21 cellular contexts compared by ENCODE assay signal in the genomic region with DNA sequence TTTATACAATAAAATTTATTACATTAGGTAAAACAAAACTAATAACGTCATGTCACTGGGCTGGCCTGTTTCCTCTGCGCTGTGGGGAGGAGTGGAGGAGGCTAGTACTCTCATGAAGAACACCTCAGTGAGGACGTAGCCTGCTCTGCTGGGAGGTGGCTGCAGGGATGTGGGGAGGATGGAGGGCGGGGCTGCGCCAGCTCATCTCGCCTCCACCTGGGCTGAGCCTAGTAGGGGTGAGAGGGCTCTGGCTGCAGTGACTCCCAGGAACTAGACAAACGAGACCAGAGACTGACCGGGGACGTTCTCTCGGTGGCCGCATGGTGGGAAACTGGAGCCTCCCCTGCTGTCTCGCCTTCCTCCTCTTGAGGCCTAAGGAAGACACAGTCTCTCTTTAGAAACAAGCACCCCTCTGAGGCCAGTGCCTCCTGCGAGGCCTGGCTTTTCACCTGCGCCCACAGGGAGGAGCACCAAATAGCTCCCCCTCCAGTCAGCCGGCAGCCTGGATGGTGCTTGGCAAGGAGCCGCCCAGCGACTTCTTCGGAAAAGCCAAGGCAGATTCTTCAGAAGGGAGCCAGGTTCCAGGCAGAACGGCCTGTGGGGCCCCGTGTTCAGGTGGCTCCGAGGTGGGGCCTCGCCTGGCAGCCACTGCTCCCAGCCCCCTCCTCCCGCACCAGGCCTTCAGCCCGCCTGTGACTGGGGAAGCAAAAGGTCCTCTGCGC.
A peak's percentile ranks its signal among the peaks of the same experiment; 100 is the strongest.
DNase-seq lines count a peak whose midpoint lies in the region; ATAC-seq and TF ChIP-seq lines count a peak whose summit lies in the region.
"Had no signal": no experiment of that assay in that cellular context is flagged by ENCODE, and none has a peak within 500 bp of the region (broad histone marks: within the 10 kb centered on the region; RNA-seq: fewer than 3 reads in every experiment).

No MANE protein-coding gene starts in this region.

- POLR2A ChIA-PET in SK-N-SH (lab: Yijun Ruan, JAX) (no interaction called here), RWPE1 (lab: Yijun Ruan, JAX; ENCODE audit: low non-redundant PET) (no interaction called here)

- CTCF ChIA-PET in SK-N-SH (lab: Yijun Ruan, JAX) (interaction anchor here (1.4 to 2.5 kb wide), 2 partner anchors 33 to 95 kb away, joined by 5 to 71 read pairs; no protein-coding TSS in a partner anchor), RWPE1 (lab: Yijun Ruan, JAX) (interaction anchor here (0.7 kb wide), 1 partner anchor 8 kb away, joined by 3 read pairs; no protein-coding TSS in a partner anchor)

- no peak overlapping the region for H2AFZ ChIP-seq in SK-N-SH (ENCODE audit: low read depth)

- H3K9me3 ChIP-seq in SK-N-SH (no peaks in the 10 kb centered on the region), sigmoid colon (no peaks in the 10 kb centered on the region)
- H3K9me3 ChIP-seq: SJCRH30 had no signal

- TF ChIP-seq CTCF in SK-N-SH (IDR thresholded peaks at IDR 0.05) (no peak), RWPE1 (conservative IDR thresholded peaks at IDR 0.05; ENCODE audit: low read depth) (no peak), epithelial cell of esophagus (IDR thresholded peaks at IDR 0.05; ENCODE audit: insufficient read depth, low read depth, low read length, missing control alignments) (no peak), sigmoid colon (IDR thresholded peaks at IDR 0.05) (no peak)

- TF ChIP-seq EP300 in SK-N-SH (IDR thresholded peaks at IDR 0.05; ENCODE audit: borderline replicate concordance in 1 of 2, low read depth in 1 of 2, low read length in 1 of 2) (no peak), sigmoid colon (IDR thresholded peaks at IDR 0.05) (no peak)

- H4K20me1 ChIP-seq in SK-N-SH (ENCODE audit: insufficient read depth), result no peaks in the 10 kb centered on the region

- no peak overlapping the region for H3K4me2 ChIP-seq in SK-N-SH
- H3K4me2 ChIP-seq: smooth muscle cell had no signal

- no peak overlapping the region for H3K9ac ChIP-seq in SK-N-SH

- ATAC-seq in SK-N-SH treated with all-trans-retinoic acid at 6 μM for 48 hours (no peak), left lobe of liver (no peak)
- ATAC-seq: left colon; stimulated activated naive B cell treated with anti-CD40 and anti-IgM and Interleukin-4, amounts not matched to agents 10 μg/mL and 1 μg/mL and 100 μg/mL, for 72 hours had no signal

- no peaks in the 10 kb centered on the region for H3K27me3 ChIP-seq in SK-N-SH (ENCODE audit: insufficient read depth)
- H3K27me3 ChIP-seq in sigmoid colon, result no peaks in the 10 kb centered on the region
- H3K27me3 ChIP-seq: SJCRH30 had no signal

- intact Hi-C loops in sigmoid colon (cut with DNase I), result loop anchor here (10.0 kb wide), 1 partner anchor 252 kb away; no protein-coding TSS in a partner anchor

- TF ChIP-seq RAD21 in SK-N-SH (IDR thresholded peaks at IDR 0.05; ENCODE audit: low read length), result no peak

- DNase-seq in SK-N-SH, result no peak
- DNase-seq in RWPE1 (ENCODE audit: low spot score), result peak; percentile 69
- peak; percentile 82 for DNase-seq in epithelial cell of esophagus (ENCODE audit: low read depth)
- peak; percentile 63 for DNase-seq in sigmoid colon
- DNase-seq in NK-92 treated with Interleukin-12 subunit alpha and Interleukin-12 subunit beta, amount 100 ng/mL, for 24 hours (lab: John Stamatoyannopoulos, UW), result no peak
- DNase-seq in dedifferentiated amniotic fluid mesenchymal stem cell (ENCODE audit: extremely low spot score), result no peak
- no peak for DNase-seq in left lobe of liver (ENCODE audit: low spot score)
- DNase-seq: activated CD4-positive, alpha-beta T cell treated with anti-CD3 and anti-CD28 coated beads for 4 hours; activated naive CD8-positive, alpha-beta T cell treated with anti-CD3 and anti-CD28 coated beads, Interleukin-2, amount 10 ng/mL, durations not matched to agents 7 days and 5 days; COR-L47; effector CD8-positive, alpha-beta T cell; left colon; naive B cell; NCI-H2171 treated with DMSO at 0.1 percent for 48 hours; NCI-H774; OCI-M1; SJCRH30; stimulated activated CD4-positive, alpha-beta T cell treated with anti-CD3 and anti-CD28 coated beads, Interleukin-2, amount 100 ng/mL, for 48 hours; stimulated activated naive B cell treated with anti-CD40 and anti-IgM and Interleukin-4, amounts not matched to agents 10 μg/mL and 1 μg/mL and 100 μg/mL, for 72 hours had no signal

- H3K27ac ChIP-seq in SK-N-SH (ENCODE audit: low read depth in 2 of 2, low read length in 1 of 2) (no peak overlapping the region), RWPE1 (peak overlapping the region; percentile 25; the same call in 1 of the 2 replicates), sigmoid colon (no peak overlapping the region)
- H3K27ac ChIP-seq: SJCRH30 had no signal

- H3K36me3 ChIP-seq in SK-N-SH (replicated peaks in 1 of 2; ENCODE audit: control insufficient read depth in 1 of 2, insufficient read depth in 2 of 2, low read length in 1 of 2), result no peaks in the 10 kb centered on the region
- H3K36me3 ChIP-seq in sigmoid colon, result no peaks in the 10 kb centered on the region
- H3K36me3 ChIP-seq: SJCRH30 had no signal

- H3K9me2 ChIP-seq in SK-N-SH, result no peaks in the 10 kb centered on the region

- H3K4me3 ChIP-seq in SK-N-SH (ENCODE audit: low read depth in 2 of 2, low read length in 1 of 2) (no peak overlapping the region), epithelial cell of esophagus (ENCODE audit: low read length) (no peak overlapping the region), sigmoid colon (no peak overlapping the region)
- H3K4me3 ChIP-seq: SJCRH30, smooth muscle cell had no signal

- WGBS in SK-N-SH (ENCODE audit: low lambda C conversion rate), result 90% methylated on average over 19 of the region's 25 CpGs
- WGBS in sigmoid colon, 2 donors, result 74 to 87% methylated on average over 25 of the region's 25 CpGs

- no peaks in the 10 kb centered on the region for H3F3A ChIP-seq in SK-N-SH (replicated peaks; ENCODE audit: insufficient read depth)

- TF ChIP-seq POLR2A in sigmoid colon (IDR thresholded peaks at IDR 0.05), result no peak

- H3K4me1 ChIP-seq in SK-N-SH (ENCODE audit: control insufficient read depth in 1 of 2, insufficient read depth in 2 of 2, low read depth in 1 of 2, low read length in 1 of 2) (peaks cover 16 to 39% of the 10 kb centered on the region in 2 experiments), sigmoid colon (peaks cover 0 to 35% (median 32%) of the 10 kb centered on the region in 4 donors)

- no peaks in the 10 kb centered on the region for H3K79me2 ChIP-seq in SK-N-SH (ENCODE audit: insufficient read depth)

TF ChIP-seq in SK-N-SH treated with all-trans-retinoic acid at 6 μM for 48 hours, 23 proteins besides CTCF, POLR2A, EP300 and RAD21:
- TF ChIP-seq, protein P1, sequence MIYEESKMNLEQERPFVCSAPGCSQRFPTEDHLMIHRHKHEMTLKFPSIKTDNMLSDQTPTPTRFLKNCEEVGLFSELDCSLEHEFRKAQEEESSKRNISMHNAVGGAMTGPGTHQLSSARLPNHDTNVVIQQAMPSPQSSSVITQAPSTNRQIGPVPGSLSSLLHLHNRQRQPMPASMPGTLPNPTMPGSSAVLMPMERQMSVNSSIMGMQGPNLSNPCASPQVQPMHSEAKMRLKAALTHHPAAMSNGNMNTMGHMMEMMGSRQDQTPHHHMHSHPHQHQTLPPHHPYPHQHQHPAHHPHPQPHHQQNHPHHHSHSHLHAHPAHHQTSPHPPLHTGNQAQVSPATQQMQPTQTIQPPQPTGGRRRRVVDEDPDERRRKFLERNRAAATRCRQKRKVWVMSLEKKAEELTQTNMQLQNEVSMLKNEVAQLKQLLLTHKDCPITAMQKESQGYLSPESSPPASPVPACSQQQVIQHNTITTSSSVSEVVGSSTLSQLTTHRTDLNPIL (CRISPR knock-in tag; IDR thresholded peaks at IDR 0.05; ENCODE audit: low read depth), result no peak
- 0 out of 2 replicates have a peak, but pooled peaks have one; percentile 23 for TF ChIP-seq ZNF70 (CRISPR knock-in tag; IDR thresholded peaks at IDR 0.05)
TF ChIP-seq in SK-N-SH treated with all-trans-retinoic acid at 6 μM for 48 hours: peak in this region for 1.

TF ChIP-seq in SK-N-SH, 30 proteins besides CTCF, POLR2A, EP300 and RAD21:
- TF ChIP-seq NFIC (IDR thresholded peaks at IDR 0.05; ENCODE audit: borderline replicate concordance) (no peak), GATA2 (CRISPR knock-in tag; IDR thresholded peaks at IDR 0.05) (no peak), RXRA (IDR thresholded peaks at IDR 0.05; ENCODE audit: borderline replicate concordance, low read depth) (no peak), EZH2phosphoT487 (IDR thresholded peaks at IDR 0.05; ENCODE audit: borderline replicate concordance, low read depth) (no peak), FOXJ3 (CRISPR knock-in tag; IDR thresholded peaks at IDR 0.05) (no peak), POLR2AphosphoS5 (IDR thresholded peaks at IDR 0.05; ENCODE audit: low read depth, low read length) (no peak), CHD2 (IDR thresholded peaks at IDR 0.05; ENCODE audit: low read length, partially characterized antibody) (no peak), RFX5 (IDR thresholded peaks at IDR 0.05; ENCODE audit: low read length) (no peak), NRF1 (IDR thresholded peaks at IDR 0.05; ENCODE audit: low read depth, low read length) (no peak), MEF2A (IDR thresholded peaks at IDR 0.05; ENCODE audit: borderline replicate concordance, low read depth) (no peak), GABPA (IDR thresholded peaks at IDR 0.05; ENCODE audit: low read depth) (no peak)
- TF ChIP-seq, protein P2, sequence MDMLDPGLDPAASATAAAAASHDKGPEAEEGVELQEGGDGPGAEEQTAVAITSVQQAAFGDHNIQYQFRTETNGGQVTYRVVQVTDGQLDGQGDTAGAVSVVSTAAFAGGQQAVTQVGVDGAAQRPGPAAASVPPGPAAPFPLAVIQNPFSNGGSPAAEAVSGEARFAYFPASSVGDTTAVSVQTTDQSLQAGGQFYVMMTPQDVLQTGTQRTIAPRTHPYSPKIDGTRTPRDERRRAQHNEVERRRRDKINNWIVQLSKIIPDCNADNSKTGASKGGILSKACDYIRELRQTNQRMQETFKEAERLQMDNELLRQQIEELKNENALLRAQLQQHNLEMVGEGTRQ (IDR thresholded peaks at IDR 0.05; ENCODE audit: borderline replicate concordance, low read depth, low read length), result no peak

Comparison
In these comparisons a context has a peak if more than half of its experiments do, and no peak if none do; other contexts are left out.
1. DNase-seq: peak in RWPE1 (single experiment), epithelial cell of esophagus (single experiment) and sigmoid colon (single experiment); none in SK-N-SH (single experiment), NK-92 treated with Interleukin-12 subunit alpha and Interleukin-12 subunit beta, amount 100 ng/mL, for 24 hours (single experiment), dedifferentiated amniotic fluid mesenchymal stem cell (single experiment) and left lobe of liver (single experiment).